ENCODE assay signal across 8 cellular contexts in genomic region chr17:49362723-49363117, GRCh38. TPM values are rescaled to one million over a fixed set of nuclear protein-coding genes. Genes with fewer than 3 reads are reported as not detected.
DNase-seq lines count a peak whose midpoint lies in the region; ATAC-seq lines count a peak whose summit lies in the region.

No MANE protein-coding gene starts in this region.

- peak overlapping the region; percentile 97 for H3K27ac ChIP-seq in substantia nigra (ENCODE audit: low read depth, low read length, poor library complexity, severe bottlenecking)

- H3K4me1 Mint-ChIP-seq in activated CD8-positive, alpha-beta T cell treated with anti-CD3 and anti-CD28 coated beads, Interleukin-2, amount 10 ng/mL, durations not matched to agents 7 days and 5 days (ENCODE audit: low read depth), result peaks cover 52% of the 10 kb centered on the region
- peaks cover 63% of the 10 kb centered on the region in 2 donors for H3K4me1 Mint-ChIP-seq in immature natural killer cell

- H3K4me3 Mint-ChIP-seq in activated CD8-positive, alpha-beta T cell treated with anti-CD3 and anti-CD28 coated beads, Interleukin-2, amount 10 ng/mL, durations not matched to agents 7 days and 5 days, result peak overlapping the region; percentile 84
- peak overlapping the region; percentile 75 to 87 (median 84) for H3K4me3 Mint-ChIP-seq in immature natural killer cell

- no peaks in the 10 kb centered on the region for H3K9me3 Mint-ChIP-seq in activated CD8-positive, alpha-beta T cell treated with anti-CD3 and anti-CD28 coated beads, Interleukin-2, amount 10 ng/mL, durations not matched to agents 7 days and 5 days (ENCODE audit: insufficient read depth)
- H3K9me3 Mint-ChIP-seq in immature natural killer cell, result no peaks in the 10 kb centered on the region

- peaks cover 12% of the 10 kb centered on the region for H3K36me3 Mint-ChIP-seq in activated CD8-positive, alpha-beta T cell treated with anti-CD3 and anti-CD28 coated beads, Interleukin-2, amount 10 ng/mL, durations not matched to agents 7 days and 5 days (ENCODE audit: low read depth)
- H3K36me3 Mint-ChIP-seq in immature natural killer cell, result peaks cover 0 to 5% (median 0%) of the 10 kb centered on the region in 3 donors

- no peak for ATAC-seq in activated CD8-positive, alpha-beta T cell treated with anti-CD3 and anti-CD28 coated beads, Interleukin-2, amount 10 ng/mL, durations not matched to agents 7 days and 5 days
- no peak for ATAC-seq in GM19351 (IDR thresholded peaks at IDR 0.05; ENCODE audit: unreplicated experiment)
- ATAC-seq in GM18520 (IDR thresholded peaks at IDR 0.05; ENCODE audit: unreplicated experiment), result no peak

- POLR2A ChIA-PET in activated CD8-positive, alpha-beta T cell treated with anti-CD3 and anti-CD28 coated beads, Interleukin-2, amount 10 ng/mL, durations not matched to agents 7 days and 5 days (lab: Charles Lee), result interaction anchor here (0.6 to 1.2 kb wide), 3 partner anchors 28 to 455 kb away, joined by 3 to 4 read pairs (median 3); partner anchors contain the start of gene UBE2Z

- no peaks in the 10 kb centered on the region for H3K27me3 Mint-ChIP-seq in activated CD8-positive, alpha-beta T cell treated with anti-CD3 and anti-CD28 coated beads, Interleukin-2, amount 10 ng/mL, durations not matched to agents 7 days and 5 days (ENCODE audit: low read depth)
- peaks cover 14 to 17% (median 15%) of the 10 kb centered on the region in 3 donors for H3K27me3 Mint-ChIP-seq in immature natural killer cell (ENCODE audit: low read depth in 3 of 3)

- CTCF ChIA-PET in activated CD8-positive, alpha-beta T cell treated with anti-CD3 and anti-CD28 coated beads, Interleukin-2, amount 10 ng/mL, durations not matched to agents 7 days and 5 days (lab: Charles Lee), result interaction anchor here (0.8 to 2.2 kb wide), 6 partner anchors 28 to 182 kb away, joined by 3 to 6 read pairs (median 4); no protein-coding TSS in a partner anchor

- DNase-seq in NCI-H510A treated with DMSO at 0.1 percent for 48 hours (lab: John Stamatoyannopoulos, UW) (peak; percentile 84), NCI-H510A (lab: John Stamatoyannopoulos, UW) (no peak), immature natural killer cell (no peak), substantia nigra (lab: John Stamatoyannopoulos, UW) (peak in 1 of 49 donors; percentile 43), SW 1271 (lab: John Stamatoyannopoulos, UW) (no peak)
- no peak for DNase-seq in activated CD8-positive, alpha-beta T cell treated with anti-CD3 and anti-CD28 coated beads, Interleukin-2, amount 10 ng/mL, durations not matched to agents 7 days and 5 days

- H3K27ac Mint-ChIP-seq in activated CD8-positive, alpha-beta T cell treated with anti-CD3 and anti-CD28 coated beads, Interleukin-2, amount 10 ng/mL, durations not matched to agents 7 days and 5 days, result peak overlapping the region; percentile 83
- peak overlapping the region; percentile 79 to 96 (median 92) for H3K27ac Mint-ChIP-seq in immature natural killer cell

RNA-seq across cellular contexts. Expression of gene ZNF652, which starts 0.7 kb away (rescaled TPM):
- total RNA-seq in activated CD8-positive, alpha-beta T cell treated with anti-CD3 and anti-CD28 coated beads, Interleukin-2, amount 10 ng/mL, durations not matched to agents 7 days and 5 days, result 10 to 100 TPM; 27.3 to 27.9 TPM
- polyA plus RNA-seq in immature natural killer cell, result 10 to 100 TPM in 2 of 3 donors, 1 to 10 TPM in 1; 9.7 to 25.8 (median 16.0) TPM

RNA-seq across cellular contexts. Expression of gene PHB1, which starts 52.0 kb away (rescaled TPM):
- total RNA-seq in activated CD8-positive, alpha-beta T cell treated with anti-CD3 and anti-CD28 coated beads, Interleukin-2, amount 10 ng/mL, durations not matched to agents 7 days and 5 days, result 100 to 1,000 TPM; 181 to 183 TPM
- polyA plus RNA-seq in immature natural killer cell, result 100 to 1,000 TPM; 166 to 274 (median 228) TPM
